2 cellular contexts compared by ENCODE assay signal in genomic region chr18:14974576-14974975, GRCh38.
A peak's percentile ranks its signal among the peaks of the same experiment; 100 is the strongest.
TF ChIP-seq lines count a peak whose summit lies in the region.

No MANE protein-coding gene starts in this region.

TF ChIP-seq in SK-N-SH, 30 proteins besides CTCF, POLR2A, EP300 and RAD21 (continued from another document):
- TF ChIP-seq CHD2 (IDR thresholded peaks at IDR 0.05; ENCODE audit: low read length, partially characterized antibody) (no peak), MAX (IDR thresholded peaks at IDR 0.05; ENCODE audit: low read depth) (no peak), IRF3 (IDR thresholded peaks at IDR 0.05; ENCODE audit: low read depth, low read length) (no peak), FOSL2 (IDR thresholded peaks at IDR 0.05; ENCODE audit: borderline replicate concordance, low read depth) (no peak), FOXM1 (IDR thresholded peaks at IDR 0.05; ENCODE audit: low read depth) (no peak), ZBTB33 (IDR thresholded peaks at IDR 0.05; ENCODE audit: borderline replicate concordance, low read depth) (no peak), SIN3A (IDR thresholded peaks at IDR 0.05; ENCODE audit: borderline replicate concordance, low read depth, low read length) (no peak), RCOR1 (IDR thresholded peaks at IDR 0.05; ENCODE audit: low read length) (no peak), FOXJ3 (CRISPR knock-in tag; IDR thresholded peaks at IDR 0.05) (no peak), YY1 (IDR thresholded peaks at IDR 0.05; ENCODE audit: low read depth) (no peak), RFX5 (IDR thresholded peaks at IDR 0.05; ENCODE audit: low read length) (no peak), GABPA (IDR thresholded peaks at IDR 0.05; ENCODE audit: low read depth) (no peak), MXI1 (IDR thresholded peaks at IDR 0.05; ENCODE audit: low read depth, low read length) (no peak), NFIC (IDR thresholded peaks at IDR 0.05; ENCODE audit: borderline replicate concordance) (peak; percentile 69), USF2 (IDR thresholded peaks at IDR 0.05; ENCODE audit: borderline replicate concordance, low read depth, low read length) (no peak), EZH2phosphoT487 (IDR thresholded peaks at IDR 0.05; ENCODE audit: borderline replicate concordance, low read depth) (no peak), ELF1 (IDR thresholded peaks at IDR 0.05) (no peak), POLR2AphosphoS5 (IDR thresholded peaks at IDR 0.05; ENCODE audit: low read depth, low read length) (no peak), REST (IDR thresholded peaks at IDR 0.05; ENCODE audit: low read depth, low read length) (no peak), TEAD4 (IDR thresholded peaks at IDR 0.05; ENCODE audit: borderline replicate concordance, insufficient read depth) (no peak), NRF1 (IDR thresholded peaks at IDR 0.05; ENCODE audit: low read depth, low read length) (no peak), JUND (IDR thresholded peaks at IDR 0.05) (0 out of 2 replicates have a peak, but pooled peaks have one; percentile 14), TAF1 (IDR thresholded peaks at IDR 0.05; ENCODE audit: borderline replicate concordance, low read depth, low read length) (no peak), PBX3 (IDR thresholded peaks at IDR 0.05) (peak; percentile 36), SMC3 (IDR thresholded peaks at IDR 0.05; ENCODE audit: low read depth, low read length) (no peak)

TF ChIP-seq in SK-N-SH treated with all-trans-retinoic acid at 6 μM for 48 hours, 23 proteins besides CTCF, POLR2A, EP300 and RAD21 (continued from another document):
- no peak for TF ChIP-seq ZNF70 (CRISPR knock-in tag; IDR thresholded peaks at IDR 0.05)
- TF ChIP-seq BACH2 (CRISPR knock-in tag; IDR thresholded peaks at IDR 0.05; ENCODE audit: borderline replicate concordance): no peak
- no peak for TF ChIP-seq TSHZ2 (CRISPR knock-in tag; IDR thresholded peaks at IDR 0.05)
- no peak for TF ChIP-seq ZC3H10 (CRISPR knock-in tag; IDR thresholded peaks at IDR 0.05)
- no peak for TF ChIP-seq POU6F1 (CRISPR knock-in tag; IDR thresholded peaks at IDR 0.05; ENCODE audit: borderline replicate concordance, low read depth)
- no peak for TF ChIP-seq PPARA (CRISPR knock-in tag; IDR thresholded peaks at IDR 0.05; ENCODE audit: borderline replicate concordance)
- TF ChIP-seq OSR1 (CRISPR knock-in tag; IDR thresholded peaks at IDR 0.05): no peak
